In genomic region chr12:117119592-117120198, GRCh38 we compare ENCODE assay signal across 1 cellular context.
TF ChIP-seq lines count a peak whose summit lies in the region.

No MANE protein-coding gene starts in this region.

TF ChIP-seq in K562, 482 proteins besides CTCF, POLR2A, EP300 and RAD21 (continued from another document and continues in another):
- no peak for TF ChIP-seq ZKSCAN8 (CRISPR knock-in tag; IDR thresholded peaks at IDR 0.05)
- no peak for TF ChIP-seq KAT7 (CRISPR knock-in tag; IDR thresholded peaks at IDR 0.05; ENCODE audit: borderline replicate concordance)
- no peak for TF ChIP-seq KAT2B (IDR thresholded peaks at IDR 0.05; ENCODE audit: low read depth, low read length)
- no peak for TF ChIP-seq HMGN3 (IDR thresholded peaks at IDR 0.05; ENCODE audit: borderline replicate concordance, extremely low read depth, insufficient read length, low read depth, low read length)
- TF ChIP-seq ZKSCAN3 (CRISPR knock-in tag; IDR thresholded peaks at IDR 0.05): no peak
- no peak for TF ChIP-seq ELK3 (CRISPR knock-in tag; IDR thresholded peaks at IDR 0.05)
- TF ChIP-seq CHD4 (IDR thresholded peaks at IDR 0.05; ENCODE audit: insufficient read depth, insufficient replicate concordance, low read depth, low read length, poor library complexity, severe bottlenecking): peak; percentile 85
- TF ChIP-seq DEAF1 (CRISPR knock-in tag; IDR thresholded peaks at IDR 0.05): peak; percentile 75
- TF ChIP-seq HDAC8 (tag; IDR thresholded peaks at IDR 0.05): no peak
- TF ChIP-seq ZNF174 (CRISPR knock-in tag; IDR thresholded peaks at IDR 0.05): no peak
- no peak for TF ChIP-seq ZNF77 (CRISPR knock-in tag; IDR thresholded peaks at IDR 0.05)
- no peak for TF ChIP-seq MTA1 (IDR thresholded peaks at IDR 0.05; ENCODE audit: borderline replicate concordance)
- peak; percentile 98 for TF ChIP-seq ADNP (tag; IDR thresholded peaks at IDR 0.05)
- no peak for TF ChIP-seq TARDBP (IDR thresholded peaks at IDR 0.05)
- peak; percentile 83 for TF ChIP-seq RBM25 (IDR thresholded peaks at IDR 0.05; ENCODE audit: low read depth, low read length, severe bottlenecking)
- TF ChIP-seq ARNT (IDR thresholded peaks at IDR 0.05): 0 out of 4 replicates have a peak, but pooled peaks of 1 of the 2 experiments have one; percentile 57
- no peak for TF ChIP-seq PPARD (CRISPR knock-in tag; IDR thresholded peaks at IDR 0.05)
- TF ChIP-seq E2F3 (CRISPR knock-in tag; IDR thresholded peaks at IDR 0.05): no peak
- TF ChIP-seq ZNF134 (CRISPR knock-in tag; conservative IDR thresholded peaks at IDR 0.05): no peak
- 0 out of 2 replicates have a peak, but pooled peaks have one; percentile 12 for TF ChIP-seq ATF7 (IDR thresholded peaks at IDR 0.05)
- peak; percentile 93 for TF ChIP-seq SMARCA5 (IDR thresholded peaks at IDR 0.05)
- TF ChIP-seq JUN (IDR thresholded peaks at IDR 0.05; ENCODE audit: borderline replicate concordance, low read depth, low read length): no peak
- no peak for TF ChIP-seq JUN (CRISPR knock-in tag; IDR thresholded peaks at IDR 0.05; ENCODE audit: borderline replicate concordance)
- no peak for TF ChIP-seq ZNF57 (CRISPR knock-in tag; IDR thresholded peaks at IDR 0.05)
- TF ChIP-seq ZNF263 (CRISPR knock-in tag; IDR thresholded peaks at IDR 0.05; ENCODE audit: borderline replicate concordance): no peak
- TF ChIP-seq ZNF277 (CRISPR knock-in tag; IDR thresholded peaks at IDR 0.05; ENCODE audit: borderline replicate concordance): no peak
- no peak for TF ChIP-seq GATAD2B (IDR thresholded peaks at IDR 0.05; ENCODE audit: borderline replicate concordance)
- TF ChIP-seq SMC3 (conservative IDR thresholded peaks at IDR 0.05; ENCODE audit: insufficient read depth, low read depth, low read length): peak; percentile 77
- TF ChIP-seq CBX2 (IDR thresholded peaks at IDR 0.05; ENCODE audit: insufficient read depth, low read length, poor library complexity, severe bottlenecking): no peak
- no peak for TF ChIP-seq ZNF436 (CRISPR knock-in tag; IDR thresholded peaks at IDR 0.05)
- peak; percentile 63; the same call in 1 of the 2 replicates for TF ChIP-seq STAG1 (CRISPR knock-in tag; IDR thresholded peaks at IDR 0.05; ENCODE audit: borderline replicate concordance)
- no peak for TF ChIP-seq ZBTB1 (CRISPR knock-in tag; IDR thresholded peaks at IDR 0.05; ENCODE audit: borderline replicate concordance, low read depth)
- peak; percentile 84; the same call in 1 of the 2 replicates for TF ChIP-seq HDAC2 (IDR thresholded peaks at IDR 0.05)
- TF ChIP-seq TFAM (CRISPR knock-in tag; conservative IDR thresholded peaks at IDR 0.05): no peak
- no peak for TF ChIP-seq TFAP4 (CRISPR knock-in tag; IDR thresholded peaks at IDR 0.05; ENCODE audit: borderline replicate concordance)
- TF ChIP-seq FOXP4 (CRISPR knock-in tag; IDR thresholded peaks at IDR 0.05; ENCODE audit: borderline replicate concordance): no peak
- TF ChIP-seq ZNF395 (CRISPR knock-in tag; IDR thresholded peaks at IDR 0.05): no peak
- TF ChIP-seq KDM5B (IDR thresholded peaks at IDR 0.05; ENCODE audit: insufficient replicate concordance, low read depth, low read length): no peak
- TF ChIP-seq MEIS2 (IDR thresholded peaks at IDR 0.05; ENCODE audit: partially characterized antibody): no peak
- TF ChIP-seq RCOR1 (IDR thresholded peaks at IDR 0.05; ENCODE audit: borderline replicate concordance in 1 of 2, low read depth in 2 of 2, low read length in 2 of 2): peak in 1 of 2 experiments; percentile 52; a peak in 1 of 4 replicates
- TF ChIP-seq NCOA4 (IDR thresholded peaks at IDR 0.05; ENCODE audit: partially characterized antibody): no peak
- no peak for TF ChIP-seq NFE2 (IDR thresholded peaks at IDR 0.05; ENCODE audit: low read depth)
- peak; percentile 20; the same call in 1 of the 2 replicates for TF ChIP-seq CTBP1 (IDR thresholded peaks at IDR 0.05; ENCODE audit: borderline replicate concordance)
- TF ChIP-seq TGIF2 (CRISPR knock-in tag; IDR thresholded peaks at IDR 0.05): no peak
- no peak for TF ChIP-seq FOXP1 (CRISPR knock-in tag; IDR thresholded peaks at IDR 0.05)
- no peak for TF ChIP-seq STAT6 (CRISPR knock-in tag; IDR thresholded peaks at IDR 0.05)
- TF ChIP-seq ESRRB (CRISPR knock-in tag; IDR thresholded peaks at IDR 0.05; ENCODE audit: borderline replicate concordance): no peak
- TF ChIP-seq ZNF707 (CRISPR knock-in tag; conservative IDR thresholded peaks at IDR 0.05): no peak
- no peak for TF ChIP-seq PHF20 (IDR thresholded peaks at IDR 0.05; ENCODE audit: partially characterized antibody)
- TF ChIP-seq NR0B1 (IDR thresholded peaks at IDR 0.05; ENCODE audit: partially characterized antibody): no peak
- no peak for TF ChIP-seq ZNF431 (CRISPR knock-in tag; IDR thresholded peaks at IDR 0.05)
- no peak for TF ChIP-seq HDAC6 (IDR thresholded peaks at IDR 0.05; ENCODE audit: low read depth, low read length)
- TF ChIP-seq RBM22 (IDR thresholded peaks at IDR 0.05; ENCODE audit: low read depth, low read length, poor library complexity, severe bottlenecking): no peak
- TF ChIP-seq ARID2 (IDR thresholded peaks at IDR 0.05): peak; percentile 86
- no peak for TF ChIP-seq ARID4B (CRISPR knock-in tag; IDR thresholded peaks at IDR 0.05)
